Comparison of ENCODE assay signal across 12 cellular contexts in the genomic region with DNA sequence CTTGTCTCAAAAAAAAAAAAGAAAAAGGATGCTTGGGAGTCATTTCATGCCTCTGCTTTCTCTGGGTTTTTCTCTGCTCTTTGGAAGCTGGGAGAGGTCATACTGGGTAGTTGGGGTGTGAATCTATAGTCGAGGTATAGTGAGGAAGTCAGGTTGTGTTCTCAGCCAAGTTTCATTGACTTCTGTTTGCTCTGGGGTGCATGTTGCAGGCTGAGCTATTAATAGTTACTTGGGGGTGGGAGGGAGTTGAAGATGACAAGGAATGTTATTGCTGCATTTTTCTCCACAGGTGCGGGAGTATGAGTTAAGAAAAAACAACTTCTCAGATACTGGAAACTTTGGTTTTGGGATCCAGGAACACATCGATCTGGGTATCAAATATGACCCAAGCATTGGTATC. TPM values are rescaled to one million over a fixed set of nuclear protein-coding genes. Genes with fewer than 3 reads are reported as not detected.
DNase-seq lines count a peak whose midpoint lies in the region; ATAC-seq and TF ChIP-seq lines count a peak whose summit lies in the region.
"Had no signal": no experiment of that assay in that cellular context is flagged by ENCODE, and none has a peak within 500 bp of the region (broad histone marks: within the 10 kb centered on the region; RNA-seq: fewer than 3 reads in every experiment).

No MANE protein-coding gene starts in this region.

- no peaks in the 10 kb centered on the region for H3K36me3 ChIP-seq in breast epithelium
- H3K36me3 ChIP-seq in hepatocyte (replicated peaks; ENCODE audit: insufficient read depth, low read depth) = peaks cover 5% of the 10 kb centered on the region

- peak overlapping the region; percentile 94 for H3K4me2 ChIP-seq in hepatocyte

- H3K27me3 ChIP-seq in breast epithelium = no peaks in the 10 kb centered on the region
- H3K27me3 ChIP-seq in hepatocyte = no peaks in the 10 kb centered on the region
- H3K27me3 ChIP-seq: brain microvascular endothelial cell, transverse colon had no signal

- H3K4me1 Mint-ChIP-seq in MCF 10A (ENCODE audit: insufficient read depth, unreplicated experiment) = peaks cover 41% of the 10 kb centered on the region
- peaks cover 42% of the 10 kb centered on the region for H3K4me1 Mint-ChIP-seq in T-helper 17 cell
- H3K4me1 Mint-ChIP-seq in stimulated activated naive CD8-positive, alpha-beta T cell treated with anti-CD3 and anti-CD28 coated beads, Interleukin-15, amount 100 ng/mL, for 72 hours = peaks cover 73% of the 10 kb centered on the region

- CTCF ChIA-PET in MCF 10A (lab: Yijun Ruan, JAX) = interaction anchor here (1.2 kb wide), 2 partner anchors 57 to 77 kb away, joined by 3 to 4 read pairs; no protein-coding TSS in a partner anchor

- peaks cover 0 to 18% of the 10 kb centered on the region in 2 donors for H3K4me1 ChIP-seq in breast epithelium
- peaks cover 26% of the 10 kb centered on the region for H3K4me1 ChIP-seq in hepatocyte (ENCODE audit: insufficient read depth)

- peak overlapping the region; percentile 39 for H3K27ac Mint-ChIP-seq in MCF 10A (ENCODE audit: low read depth, unreplicated experiment)
- H3K27ac Mint-ChIP-seq in T-helper 17 cell = peak overlapping the region; percentile 94
- H3K27ac Mint-ChIP-seq in stimulated activated naive CD8-positive, alpha-beta T cell treated with anti-CD3 and anti-CD28 coated beads, Interleukin-15, amount 100 ng/mL, for 72 hours = peak overlapping the region; percentile 75 to 82

- H3K9me2 ChIP-seq in hepatocyte (replicated peaks; ENCODE audit: insufficient read depth) = no peaks in the 10 kb centered on the region

- H2AFZ ChIP-seq in hepatocyte = no peak overlapping the region

- H3K4me3 Mint-ChIP-seq in MCF 10A (ENCODE audit: unreplicated experiment) (peak overlapping the region; percentile 88), T-helper 17 cell (peak overlapping the region; percentile 36)
- peak overlapping the region; percentile 84 to 95 for H3K4me3 Mint-ChIP-seq in stimulated activated naive CD8-positive, alpha-beta T cell treated with anti-CD3 and anti-CD28 coated beads, Interleukin-15, amount 100 ng/mL, for 72 hours

- no TSS peak for BruUV-seq in MCF 10A (replicated peaks; lab: Mats Ljungman, UMichigan)

- H3K36me3 Mint-ChIP-seq in MCF 10A (ENCODE audit: insufficient read depth, unreplicated experiment) = peaks cover 81% of the 10 kb centered on the region
- peaks cover 8% of the 10 kb centered on the region for H3K36me3 Mint-ChIP-seq in T-helper 17 cell (ENCODE audit: low read depth)
- H3K36me3 Mint-ChIP-seq: IgD-negative memory B cell had no signal

- H3K4me3 ChIP-seq in breast epithelium = no peak overlapping the region
- H3K4me3 ChIP-seq in hepatocyte = no peak overlapping the region
- H3K4me3 ChIP-seq: transverse colon had no signal

- peaks cover 77% of the 10 kb centered on the region for H3K79me2 ChIP-seq in hepatocyte

- H3K9me3 ChIP-seq in breast epithelium (no peaks in the 10 kb centered on the region), T-helper 17 cell (ENCODE audit: control insufficient read depth, low read length, poor library complexity, severe bottlenecking) (no peaks in the 10 kb centered on the region), hepatocyte (ENCODE audit: low read depth) (no peaks in the 10 kb centered on the region)
- H3K9me3 ChIP-seq: transverse colon had no signal

- peaks cover 68% of the 10 kb centered on the region for H4K20me1 ChIP-seq in hepatocyte (ENCODE audit: insufficient read depth, poor library complexity, severe bottlenecking)

- ATAC-seq in T-helper 17 cell = no peak
- ATAC-seq in stimulated activated naive CD8-positive, alpha-beta T cell treated with anti-CD3 and anti-CD28 coated beads, Interleukin-15, amount 100 ng/mL, for 72 hours = no peak
- no peak for ATAC-seq in GM18861 (IDR thresholded peaks at IDR 0.05; ENCODE audit: unreplicated experiment)
- ATAC-seq in GM21825 (IDR thresholded peaks at IDR 0.05; ENCODE audit: unreplicated experiment) = no peak

- TF ChIP-seq CTCF in MCF 10A (IDR thresholded peaks at IDR 0.05; ENCODE audit: unreplicated experiment) (no peak), breast epithelium (IDR thresholded peaks at IDR 0.05) (no peak), hepatocyte (IDR thresholded peaks at IDR 0.05; ENCODE audit: poor library complexity) (no peak)

- DNase-seq in MCF 10A (ENCODE audit: unreplicated experiment) = no peak
- no peak for DNase-seq in breast epithelium (ENCODE audit: low spot score in 2 of 2)
- DNase-seq in T-helper 17 cell = no peak
- no peak for DNase-seq in hepatocyte (ENCODE audit: low spot score)
- no peak for DNase-seq in stimulated activated naive CD8-positive, alpha-beta T cell treated with anti-CD3 and anti-CD28 coated beads, Interleukin-15, amount 100 ng/mL, for 72 hours
- no peak for DNase-seq in kidney tubule cell (ENCODE audit: low spot score)
- DNase-seq: brain microvascular endothelial cell, kidney glomerular epithelial cell, transverse colon had no signal

- no peak for TF ChIP-seq POLR2A in breast epithelium (IDR thresholded peaks at IDR 0.05)

- H3K27me3 Mint-ChIP-seq in MCF 10A (ENCODE audit: insufficient read depth, unreplicated experiment) = no peaks in the 10 kb centered on the region
- H3K27me3 Mint-ChIP-seq in T-helper 17 cell = no peaks in the 10 kb centered on the region
- H3K27me3 Mint-ChIP-seq in stimulated activated naive CD8-positive, alpha-beta T cell treated with anti-CD3 and anti-CD28 coated beads, Interleukin-15, amount 100 ng/mL, for 72 hours = no peaks in the 10 kb centered on the region
- H3K27me3 Mint-ChIP-seq: IgD-negative memory B cell had no signal

- POLR2A ChIA-PET in MCF 10A (lab: Yijun Ruan, JAX) = interaction anchor here (0.7 to 5.0 kb wide), 4 partner anchors 10 to 354 kb away, joined by 3 to 95 read pairs (median 6); a partner anchor contains a TSS

- 86% methylated on average over 3 of the region's 3 CpGs for WGBS in hepatocyte (ENCODE audit: low lambda C conversion rate, missing lambda C conversion rate)

- H3K27ac ChIP-seq in breast epithelium = no peak overlapping the region
- no peak overlapping the region for H3K27ac ChIP-seq in hepatocyte
- H3K27ac ChIP-seq: brain microvascular endothelial cell, transverse colon had no signal

- intact Hi-C loops in MCF 10A (cut with micrococcal nuclease) (no loop called here), breast epithelium (cut with DNase I; ENCODE audit: low total_unique reads) (no loop called here)

- no peaks in the 10 kb centered on the region for H3K9me3 Mint-ChIP-seq in MCF 10A (ENCODE audit: unreplicated experiment)
- no peaks in the 10 kb centered on the region for H3K9me3 Mint-ChIP-seq in stimulated activated naive CD8-positive, alpha-beta T cell treated with anti-CD3 and anti-CD28 coated beads, Interleukin-15, amount 100 ng/mL, for 72 hours
- H3K9me3 Mint-ChIP-seq: IgD-negative memory B cell had no signal

RNA-seq across cellular contexts. Expression of a gene that starts 2.8 kb away (rescaled TPM):
- total RNA-seq in MCF 10A (2022) (1,201 and 1,563 TPM in 2 replicates), breast epithelium (1,000 to 10,000 TPM; 1,191 to 1,487 (median 1,340) TPM), T-helper 17 cell (1,000 to 10,000 TPM; 1,753 to 1,861 TPM), hepatocyte (828 and 862 TPM in 2 replicates)
- polyA plus RNA-seq in hepatocyte = 526 and 593 TPM in 2 replicates

RNA-seq across cellular contexts. Expression of a gene that starts 48.9 kb away (rescaled TPM):
- total RNA-seq in MCF 10A (2022) (68.3 and 69.1 TPM in 2 replicates), breast epithelium (10 to 100 TPM; 30.3 to 61.9 (median 32.8) TPM), T-helper 17 cell (10 to 100 TPM; 34.7 to 39.7 TPM), hepatocyte (25.6 and 28.3 TPM in 2 replicates)
- polyA plus RNA-seq in hepatocyte = 26.0 and 27.0 TPM in 2 replicates

Comparison
In these comparisons a context has a peak if more than half of its experiments do, and no peak if none do; other contexts are left out.
1. H3K27ac Mint-ChIP-seq: peak in every context shown above with its lines; median percentile 94 in T-helper 17 cell; 78 in stimulated activated naive CD8-positive, alpha-beta T cell treated with anti-CD3 and anti-CD28 coated beads, Interleukin-15, amount 100 ng/mL, for 72 hours; 39 in MCF 10A.
2. H3K4me3 Mint-ChIP-seq: peak in every context shown above with its lines; median percentile 90 in stimulated activated naive CD8-positive, alpha-beta T cell treated with anti-CD3 and anti-CD28 coated beads, Interleukin-15, amount 100 ng/mL, for 72 hours; 88 in MCF 10A; 36 in T-helper 17 cell.